ENCODE assay signal across 1 cellular context in the genomic region with DNA sequence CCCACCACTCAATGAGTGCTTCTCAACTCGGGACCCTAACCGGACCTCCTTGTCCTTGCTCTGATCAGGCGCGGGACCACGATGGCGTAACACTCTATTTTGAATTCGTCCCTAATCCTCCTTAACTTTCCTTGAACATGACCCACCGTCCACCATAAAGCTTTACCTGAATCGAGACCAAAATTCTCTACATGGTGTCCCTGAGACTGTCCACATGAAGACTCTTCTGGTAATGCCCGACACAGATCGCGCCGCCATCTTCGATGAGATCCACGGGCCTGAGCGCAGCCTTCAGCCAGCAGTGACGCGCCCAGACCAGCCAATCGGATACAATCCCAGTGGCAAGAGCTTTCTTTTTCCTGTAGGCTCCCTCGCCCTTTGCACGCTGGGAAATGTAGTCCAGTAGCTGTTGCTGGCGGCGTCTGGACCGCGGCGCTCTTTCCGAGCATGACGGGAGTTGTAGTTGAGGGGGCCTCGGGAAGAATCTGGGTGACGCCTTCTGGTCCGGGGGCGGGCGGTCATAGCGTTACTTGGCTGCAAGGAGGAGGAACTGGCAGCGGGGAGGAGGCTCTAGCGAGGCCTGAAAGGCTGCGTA.
TF ChIP-seq lines count a peak whose summit lies in the region.

MRPL50 (minus strand) TSS at position 284 of the 595 bp plus-strand sequence; CDS start at position 258, 26 bp downstream.
ZNF189 (plus strand) TSS at position 517 of the 595 bp plus-strand sequence. CDS start 306 bp downstream, outside the sequence.

TF ChIP-seq in HEK293, 187 proteins besides CTCF, POLR2A, EP300 and RAD21 (continued from another document):
- TF ChIP-seq PATZ1 (tag by site-specific recombination; IDR thresholded peaks at IDR 0.05) (peak; percentile 54; the same call in 1 of the 2 replicates), BCL11B (tag by site-specific recombination; IDR thresholded peaks at IDR 0.05; ENCODE audit: low read depth) (no peak), ZNF2 (tag by site-specific recombination; IDR thresholded peaks at IDR 0.05) (peak; percentile 52; the same call in 1 of the 2 replicates), ZBTB17 (tag by site-specific recombination; IDR thresholded peaks at IDR 0.05) (peak; percentile 95), YY1 (tag by site-specific recombination; IDR thresholded peaks at IDR 0.05) (peak; percentile 62), ZNF404 (tag by site-specific recombination; IDR thresholded peaks at IDR 0.05) (no peak), ZNF214 (tag by site-specific recombination; IDR thresholded peaks at IDR 0.05; ENCODE audit: borderline replicate concordance) (no peak), ZNF248 (tag by site-specific recombination; IDR thresholded peaks at IDR 0.05) (no peak), SALL2 (tag by site-specific recombination; IDR thresholded peaks at IDR 0.05; ENCODE audit: borderline replicate concordance) (no peak), ZNF76 (tag by site-specific recombination; IDR thresholded peaks at IDR 0.05; ENCODE audit: borderline replicate concordance, low read depth) (peak; percentile 98)
- TF ChIP-seq, protein P1, sequence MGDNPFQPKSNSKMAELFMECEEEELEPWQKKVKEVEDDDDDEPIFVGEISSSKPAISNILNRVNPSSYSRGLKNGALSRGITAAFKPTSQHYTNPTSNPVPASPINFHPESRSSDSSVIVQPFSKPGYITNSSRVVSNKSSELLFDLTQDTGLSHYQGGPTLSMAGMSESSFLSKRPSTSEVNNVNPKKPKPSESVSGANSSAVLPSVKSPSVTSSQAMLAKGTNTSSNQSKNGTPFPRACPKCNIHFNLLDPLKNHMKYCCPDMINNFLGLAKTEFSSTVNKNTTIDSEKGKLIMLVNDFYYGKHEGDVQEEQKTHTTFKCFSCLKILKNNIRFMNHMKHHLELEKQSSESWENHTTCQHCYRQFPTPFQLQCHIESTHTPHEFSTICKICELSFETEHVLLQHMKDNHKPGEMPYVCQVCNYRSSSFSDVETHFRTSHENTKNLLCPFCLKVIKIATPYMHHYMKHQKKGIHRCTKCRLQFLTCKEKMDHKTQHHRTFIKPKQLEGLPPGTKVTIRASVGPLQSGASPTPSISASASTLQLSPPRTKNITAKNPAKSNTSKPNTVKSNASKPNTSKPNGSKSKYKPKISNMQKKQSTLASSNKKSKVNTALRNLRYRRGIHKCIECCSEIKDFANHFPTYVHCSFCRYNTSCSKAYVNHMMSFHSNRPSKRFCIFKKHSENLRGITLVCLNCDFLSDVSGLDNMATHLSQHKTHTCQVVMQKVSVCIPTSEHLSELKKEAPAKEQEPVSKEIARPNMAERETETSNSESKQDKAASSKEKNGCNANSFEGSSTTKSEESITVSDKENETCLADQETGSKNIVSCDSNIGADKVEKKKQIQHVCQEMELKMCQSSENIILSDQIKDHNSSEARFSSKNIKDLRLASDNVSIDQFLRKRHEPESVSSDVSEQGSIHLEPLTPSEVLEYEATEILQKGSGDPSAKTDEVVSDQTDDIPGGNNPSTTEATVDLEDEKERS (tag by site-specific recombination; IDR thresholded peaks at IDR 0.05), result no peak
- TF ChIP-seq, protein P2, sequence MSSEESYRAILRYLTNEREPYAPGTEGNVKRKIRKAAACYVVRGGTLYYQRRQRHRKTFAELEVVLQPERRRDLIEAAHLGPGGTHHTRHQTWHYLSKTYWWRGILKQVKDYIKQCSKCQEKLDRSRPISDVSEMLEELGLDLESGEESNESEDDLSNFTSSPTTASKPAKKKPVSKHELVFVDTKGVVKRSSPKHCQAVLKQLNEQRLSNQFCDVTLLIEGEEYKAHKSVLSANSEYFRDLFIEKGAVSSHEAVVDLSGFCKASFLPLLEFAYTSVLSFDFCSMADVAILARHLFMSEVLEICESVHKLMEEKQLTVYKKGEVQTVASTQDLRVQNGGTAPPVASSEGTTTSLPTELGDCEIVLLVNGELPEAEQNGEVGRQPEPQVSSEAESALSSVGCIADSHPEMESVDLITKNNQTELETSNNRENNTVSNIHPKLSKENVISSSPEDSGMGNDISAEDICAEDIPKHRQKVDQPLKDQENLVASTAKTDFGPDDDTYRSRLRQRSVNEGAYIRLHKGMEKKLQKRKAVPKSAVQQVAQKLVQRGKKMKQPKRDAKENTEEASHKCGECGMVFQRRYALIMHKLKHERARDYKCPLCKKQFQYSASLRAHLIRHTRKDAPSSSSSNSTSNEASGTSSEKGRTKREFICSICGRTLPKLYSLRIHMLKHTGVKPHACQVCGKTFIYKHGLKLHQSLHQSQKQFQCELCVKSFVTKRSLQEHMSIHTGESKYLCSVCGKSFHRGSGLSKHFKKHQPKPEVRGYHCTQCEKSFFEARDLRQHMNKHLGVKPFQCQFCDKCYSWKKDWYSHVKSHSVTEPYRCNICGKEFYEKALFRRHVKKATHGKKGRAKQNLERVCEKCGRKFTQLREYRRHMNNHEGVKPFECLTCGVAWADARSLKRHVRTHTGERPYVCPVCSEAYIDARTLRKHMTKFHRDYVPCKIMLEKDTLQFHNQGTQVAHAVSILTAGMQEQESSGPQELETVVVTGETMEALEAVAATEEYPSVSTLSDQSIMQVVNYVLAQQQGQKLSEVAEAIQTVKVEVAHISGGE (tag by site-specific recombination; conservative IDR thresholded peaks at IDR 0.05; ENCODE audit: low read depth), result peak; percentile 65
